In the genomic region with DNA sequence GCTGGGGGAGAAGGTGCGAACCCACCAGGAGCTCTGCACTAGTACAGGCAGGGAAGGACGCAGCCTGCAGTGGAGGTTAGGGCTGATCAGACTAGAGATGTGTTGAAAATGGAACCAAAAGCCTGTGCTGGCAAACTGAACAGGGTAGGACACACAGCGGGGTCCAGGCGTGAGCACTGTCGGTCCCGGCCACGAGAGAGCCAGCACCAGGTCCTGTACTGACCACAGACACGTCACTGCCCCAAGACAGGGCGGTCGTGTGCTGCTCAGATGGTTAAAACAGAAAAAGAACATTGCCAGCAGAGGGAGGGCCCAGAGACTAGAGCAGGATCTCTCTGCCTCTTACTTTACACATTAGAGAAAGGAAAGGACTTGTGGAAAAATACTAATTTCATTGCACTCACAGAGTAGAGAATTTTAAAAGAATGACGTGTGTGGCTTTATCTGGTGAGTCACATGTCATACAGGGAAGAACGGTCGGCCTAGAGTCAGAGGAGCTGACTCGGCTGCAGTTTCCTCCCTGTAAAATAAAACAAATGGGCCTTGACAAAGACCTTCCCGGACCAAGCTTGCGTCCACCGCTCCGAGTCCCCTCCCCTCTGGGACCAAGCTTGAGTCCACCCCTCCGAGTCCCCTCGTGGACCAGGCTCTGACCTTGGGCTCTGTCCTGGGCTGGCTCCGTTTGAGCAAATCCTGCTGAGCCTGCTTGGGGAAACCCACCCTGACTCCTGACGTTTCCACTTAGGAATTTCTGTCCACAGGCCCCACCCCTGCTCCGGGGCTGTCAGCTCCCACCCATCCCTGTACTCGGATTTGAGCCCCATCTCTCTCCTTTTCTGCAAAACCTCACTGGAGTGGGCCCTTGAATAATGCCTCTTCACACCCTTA, we compare ENCODE assay signal across 8 cellular contexts. TPM values are rescaled to one million over a fixed set of nuclear protein-coding genes. Genes with fewer than 3 reads are reported as not detected.
DNase-seq lines count a peak whose midpoint lies in the region; ATAC-seq, FAIRE-seq and TF ChIP-seq lines count a peak whose summit lies in the region.

No MANE protein-coding gene starts in this region.

- peak; percentile 87 for DNase-seq in BJ (ENCODE audit: low read depth)
- DNase-seq in activated CD8-positive, alpha-beta T cell treated with anti-CD3 and anti-CD28 coated beads for 36 hours = peak; percentile 16
- DNase-seq in glomerular endothelial cell (ENCODE audit: extremely low read depth, low read depth, low spot score) = peak; percentile 58
- DNase-seq in pancreas = peak in 5 of 6 donors; percentile 31 to 59 (median 45)
- no peak for DNase-seq in NCI-H1048 (lab: John Stamatoyannopoulos, UW)
- no peak for DNase-seq in HPDE6-E6E7 (ENCODE audit: extremely low spot score)

- WGBS in pancreas, 2 donors = 48 to 53% methylated on average over 24 of the region's 24 CpGs

- H3K9me3 Mint-ChIP-seq in activated CD8-positive, alpha-beta T cell treated with anti-CD3 and anti-CD28 coated beads for 36 hours = no peaks in the 10 kb centered on the region

- CTCF ChIA-PET in BJ (lab: Yijun Ruan, JAX) = interaction anchor here (0.6 to 1.9 kb wide), 3 partner anchors 12 to 34 kb away, joined by 3 to 8 read pairs (median 3); no protein-coding TSS in a partner anchor
- CTCF ChIA-PET in activated CD8-positive, alpha-beta T cell treated with anti-CD3 and anti-CD28 coated beads for 36 hours (lab: Charles Lee) = interaction anchor here (1.2 kb wide), 1 partner anchor 112 kb away, joined by 3 read pairs; no protein-coding TSS in a partner anchor

- peaks cover 4% of the 10 kb centered on the region for H3K36me3 ChIP-seq in BJ (ENCODE audit: control insufficient read depth, insufficient read depth, low read length)
- H3K36me3 ChIP-seq in pancreas = no peaks in the 10 kb centered on the region

- POLR2A ChIA-PET in BJ (lab: Charles Lee) = no interaction called here
- POLR2A ChIA-PET in activated CD8-positive, alpha-beta T cell treated with anti-CD3 and anti-CD28 coated beads for 36 hours (lab: Charles Lee) = interaction anchor here (0.7 kb wide), 1 partner anchor 17 kb away, joined by 3 read pairs; no protein-coding TSS in a partner anchor

- peaks cover 11% of the 10 kb centered on the region for H3K36me3 Mint-ChIP-seq in activated CD8-positive, alpha-beta T cell treated with anti-CD3 and anti-CD28 coated beads for 36 hours (ENCODE audit: low read depth)

- peak; percentile 46 for ATAC-seq in HG03095 (IDR thresholded peaks at IDR 0.05; ENCODE audit: unreplicated experiment)
- ATAC-seq in activated CD8-positive, alpha-beta T cell treated with anti-CD3 and anti-CD28 coated beads for 36 hours = peak; percentile 59
- peak; percentile 59 to 87 (median 78) for ATAC-seq in pancreas
- ATAC-seq in HG02623 (IDR thresholded peaks at IDR 0.05; ENCODE audit: unreplicated experiment) = no peak

- TF ChIP-seq CTCF in BJ (IDR thresholded peaks at IDR 0.05; ENCODE audit: insufficient read depth, low read depth, low read length) (peak; percentile 33; the same call in 1 of the 2 replicates), pancreas (IDR thresholded peaks at IDR 0.05) (no peak)
- TF ChIP-seq CTCF in activated CD8-positive, alpha-beta T cell treated with anti-CD3 and anti-CD28 coated beads for 36 hours (IDR thresholded peaks at IDR 0.05) = no peak

- peak overlapping the region; percentile 74 for H3K4me3 Mint-ChIP-seq in activated CD8-positive, alpha-beta T cell treated with anti-CD3 and anti-CD28 coated beads for 36 hours

- peaks cover 5% of the 10 kb centered on the region for H3K4me1 Mint-ChIP-seq in activated CD8-positive, alpha-beta T cell treated with anti-CD3 and anti-CD28 coated beads for 36 hours (ENCODE audit: low read depth)

- intact Hi-C loops in activated CD8-positive, alpha-beta T cell treated with anti-CD3 and anti-CD28 coated beads for 36 hours (cut with micrococcal nuclease) = no loop called here
- intact Hi-C loops in pancreas (cut with DNase I) = no loop called here

- no peaks in the 10 kb centered on the region for H3K27me3 Mint-ChIP-seq in activated CD8-positive, alpha-beta T cell treated with anti-CD3 and anti-CD28 coated beads for 36 hours

- H3K27me3 ChIP-seq in BJ (ENCODE audit: control insufficient read depth, insufficient read depth, low read length) = no peaks in the 10 kb centered on the region
- no peaks in the 10 kb centered on the region for H3K27me3 ChIP-seq in pancreas

- H3K4me3 ChIP-seq in BJ (ENCODE audit: low read depth, low read length) (peak overlapping the region; percentile 38), pancreas (peak overlapping the region in 1 of 4 donors; percentile 30)

- no peaks in the 10 kb centered on the region for H3K4me1 ChIP-seq in pancreas

- H3K9me3 ChIP-seq in pancreas = no peaks in the 10 kb centered on the region

- peak overlapping the region; percentile 82 for H3K27ac Mint-ChIP-seq in activated CD8-positive, alpha-beta T cell treated with anti-CD3 and anti-CD28 coated beads for 36 hours

- no peak for FAIRE-seq in pancreas (lab: Jason Lieb, UNC)

- H3K27ac ChIP-seq in pancreas = peak overlapping the region; percentile 43 to 89 (median 72)

RNA-seq across cellular contexts. Expression of a gene that starts 16.7 kb away (rescaled TPM):
- polyA plus RNA-seq in BJ (2011; rRNA removed) (53.3 and 57.6 TPM in 2 replicates), pancreas (10 to 100 TPM; 17.8 to 29.7 TPM)
- polyA minus RNA-seq in BJ (2011; rRNA and poly(A)+ RNA removed) = 15.5 and 17.0 TPM in 2 replicates
- 10 to 100 TPM; 15.7 to 18.2 TPM for total RNA-seq in activated CD8-positive, alpha-beta T cell treated with anti-CD3 and anti-CD28 coated beads for 36 hours
- total RNA-seq in glomerular endothelial cell (42.5 and 48.5 TPM in 2 replicates), pancreas (10 to 100 TPM in 5 of 6 donors, 1 to 10 TPM in 1; 9.9 to 26.0 (median 19.2) TPM)

RNA-seq across cellular contexts. Expression of a gene that starts 22.1 kb away (rescaled TPM):
- polyA plus RNA-seq in BJ (2011; rRNA removed) = 19.3 and 19.7 TPM in 2 replicates
- polyA minus RNA-seq in BJ (2011; rRNA and poly(A)+ RNA removed) = 7.9 and 8.7 TPM in 2 replicates
- 10 to 100 TPM; 23.4 to 24.7 TPM for total RNA-seq in activated CD8-positive, alpha-beta T cell treated with anti-CD3 and anti-CD28 coated beads for 36 hours
- total RNA-seq in glomerular endothelial cell = 20.8 and 24.6 TPM in 2 replicates
- 10 to 100 TPM in 2 of 6 donors, 1 to 10 TPM in 4; 6.1 to 10.6 (median 8.9) TPM for total RNA-seq in pancreas
- 1 to 10 TPM; 5.5 to 5.7 TPM for polyA plus RNA-seq in pancreas

RNA-seq across cellular contexts. Expression of a gene that starts 39.0 kb away (rescaled TPM):
- polyA plus RNA-seq in BJ (2011; rRNA removed) (1,722 and 1,770 TPM in 2 replicates), pancreas (1,000 to 10,000 TPM; 1,402 to 2,322 TPM)
- 107 and 181 TPM in 2 replicates for polyA minus RNA-seq in BJ (2011; rRNA and poly(A)+ RNA removed)
- 1,000 to 10,000 TPM; 1,838 to 1,893 TPM for total RNA-seq in activated CD8-positive, alpha-beta T cell treated with anti-CD3 and anti-CD28 coated beads for 36 hours
- total RNA-seq in glomerular endothelial cell (2,854 and 3,812 TPM in 2 replicates), pancreas (100 to 1,000 TPM; 498 to 985 (median 806) TPM)

RNA-seq across cellular contexts. Expression of a gene that starts 58.9 kb away (rescaled TPM):
- polyA plus RNA-seq in BJ (2011; rRNA removed) (0.07 and 0.15 TPM in 2 replicates), pancreas (10 to 100 TPM in 1 of 2 donors, 1 to 10 TPM in 1; 9.5 to 11.9 TPM)
- polyA minus RNA-seq in BJ (2011; rRNA and poly(A)+ RNA removed) = not detected in 2 replicates
- total RNA-seq in activated CD8-positive, alpha-beta T cell treated with anti-CD3 and anti-CD28 coated beads for 36 hours = under 1 TPM in 1 of 2 experiments, not detected in 1; 0.49 TPM
- total RNA-seq in glomerular endothelial cell (0.29 TPM in 1 of 2 replicates, not detected in the other), pancreas (1 to 10 TPM; 2.0 to 6.1 (median 3.2) TPM)

Comparison
In these comparisons a context has a peak if more than half of its experiments do, and no peak if none do; other contexts are left out.
1. DNase-seq: peak in BJ (single experiment), activated CD8-positive, alpha-beta T cell treated with anti-CD3 and anti-CD28 coated beads for 36 hours (single experiment), glomerular endothelial cell (single experiment) and pancreas (5 of 6); none in NCI-H1048 (single experiment) and HPDE6-E6E7 (single experiment).